39 cellular contexts compared by ENCODE assay signal in the genomic region with DNA sequence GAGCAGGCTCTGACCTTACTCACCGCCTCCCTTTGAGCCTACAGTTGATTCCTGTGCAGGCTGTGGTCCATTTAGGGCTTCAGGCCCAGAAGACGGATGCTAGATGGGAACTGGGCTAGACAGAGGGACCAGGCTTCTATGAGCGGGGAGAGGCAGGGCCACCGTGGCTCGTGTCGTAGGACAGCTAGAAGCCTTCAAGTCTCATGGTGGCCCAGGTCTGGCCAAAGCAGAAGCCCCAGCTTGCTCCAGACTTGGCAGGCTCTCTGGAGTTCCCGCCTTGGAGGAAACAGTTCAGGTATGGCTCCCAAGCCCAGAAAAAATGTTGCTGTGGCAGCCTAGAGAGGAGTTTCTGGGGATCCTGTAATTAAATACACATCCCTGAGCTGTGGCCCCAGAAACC. TPM values are rescaled to one million over a fixed set of nuclear protein-coding genes. Genes with fewer than 3 reads are reported as not detected.
"Had no signal": no experiment of that assay in that cellular context is flagged by ENCODE, and none has a peak within 500 bp of the region (broad histone marks: within the 10 kb centered on the region; RNA-seq: fewer than 3 reads in every experiment).

No MANE protein-coding gene starts in this region.

- H3K36me3 Mint-ChIP-seq: activated CD4-positive, alpha-beta memory T cell treated with anti-CD3 and anti-CD28 coated beads for 36 hours; activated naive CD4-positive, alpha-beta T cell treated with anti-CD3 and anti-CD28 coated beads, Interleukin-2, amount 50 U/mL, for 72 hours; activated naive CD8-positive, alpha-beta T cell treated with anti-CD3 and anti-CD28 coated beads for 36 hours had no signal

- H3K27ac ChIP-seq: adrenal gland, body of pancreas, brain microvascular endothelial cell, breast epithelium, VCaP had no signal

- FAIRE-seq: astrocyte, TTC549 had no signal

- H3K4me3 ChIP-seq: adrenal gland, body of pancreas, breast epithelium had no signal

- H3K36me3 ChIP-seq: adrenal gland, brain microvascular endothelial cell, breast epithelium had no signal

- H3K27me3 ChIP-seq: adrenal gland, body of pancreas, breast epithelium had no signal

- H3K9me3 Mint-ChIP-seq: activated B cell treated with CpG ODN at 0.5 μM for 24 hours; activated CD4-positive, alpha-beta memory T cell treated with anti-CD3 and anti-CD28 coated beads for 36 hours; activated CD4-positive, alpha-beta T cell treated with anti-CD3 and anti-CD28 coated beads, Interleukin-2, amount 10 ng/mL, durations not matched to agents 24 days and 14 days; activated CD8-positive, alpha-beta T cell treated with anti-CD3 and anti-CD28 coated beads for 36 hours; activated naive CD4-positive, alpha-beta T cell treated with anti-CD3 and anti-CD28 coated beads for 36 hours; activated naive CD4-positive, alpha-beta T cell treated with anti-CD3 and anti-CD28 coated beads, Interleukin-2, amount 50 U/mL, for 72 hours; activated naive CD8-positive, alpha-beta T cell treated with anti-CD3 and anti-CD28 coated beads for 36 hours; activated T-cell treated with anti-CD3 and anti-CD28 coated beads, Interleukin-2, amount 50 U/mL, for 4 hours; activated T-cell treated with anti-CD3 and anti-CD28 coated beads, Interleukin-2, amount 50 U/mL, for 72 hours; activated T-helper 1 cell treated with anti-CD3 and anti-CD28 coated beads, Interleukin-12 subunit alpha, Interleukin-12 subunit beta, Interleukin-2, Interleukin-4 antibody, amounts not matched to agents 30 ng/mL and 10 ng/mL and 1 ng/mL, durations not matched to agents 14 hours and 24 hours and 36 hours; activated T-helper 17 cell treated with anti-CD3 and anti-CD28 coated beads, Interleukin-2, amount 50 U/mL, for 72 hours; T-helper 1 cell treated with Interleukin-12 subunit alpha and Interleukin-12 subunit beta and Interleukin-4 antibody, amounts not matched to agents 30 μg/mL and 1 μg/mL, for 36 hours; T-helper 2 cell treated with Interferon-gamma antibody and Interleukin-4, amounts not matched to agents 5 μg/mL and 100 μg/mL, for 36 hours had no signal

- ATAC-seq: activated CD8-positive, alpha-beta T cell treated with anti-CD3 and anti-CD28 coated beads for 36 hours; activated naive CD4-positive, alpha-beta T cell treated with anti-CD3 and anti-CD28 coated beads, Interleukin-2, amount 50 U/mL, for 72 hours; activated T-cell treated with anti-CD3 and anti-CD28 coated beads, Interleukin-2, amount 50 U/mL, for 4 hours; activated T-cell treated with anti-CD3 and anti-CD28 coated beads, Interleukin-2, amount 50 U/mL, for 72 hours; activated T-helper 17 cell treated with anti-CD3 and anti-CD28 coated beads, Interleukin-2, amount 50 U/mL, for 72 hours; body of pancreas had no signal

- H3K27ac Mint-ChIP-seq: activated B cell treated with CpG ODN at 0.5 μM for 24 hours; activated CD4-positive, alpha-beta memory T cell treated with anti-CD3 and anti-CD28 coated beads for 36 hours; activated CD4-positive, alpha-beta T cell treated with anti-CD3 and anti-CD28 coated beads, Interleukin-2, amount 10 ng/mL, durations not matched to agents 24 days and 14 days; activated CD8-positive, alpha-beta T cell treated with anti-CD3 and anti-CD28 coated beads for 36 hours; activated naive CD4-positive, alpha-beta T cell treated with anti-CD3 and anti-CD28 coated beads for 36 hours; activated naive CD4-positive, alpha-beta T cell treated with anti-CD3 and anti-CD28 coated beads, Interleukin-2, amount 50 U/mL, for 72 hours; activated naive CD8-positive, alpha-beta T cell treated with anti-CD3 and anti-CD28 coated beads for 36 hours; activated T-cell treated with anti-CD3 and anti-CD28 coated beads, Interleukin-2, amount 50 U/mL, for 72 hours; activated T-helper 1 cell treated with anti-CD3 and anti-CD28 coated beads, Interleukin-12 subunit alpha, Interleukin-12 subunit beta, Interleukin-2, Interleukin-4 antibody, amounts not matched to agents 30 ng/mL and 10 ng/mL and 1 ng/mL, durations not matched to agents 14 hours and 24 hours and 36 hours; activated T-helper 17 cell treated with anti-CD3 and anti-CD28 coated beads, Interleukin-2, amount 50 U/mL, for 72 hours; T-helper 1 cell treated with Interleukin-12 subunit alpha and Interleukin-12 subunit beta and Interleukin-4 antibody, amounts not matched to agents 30 μg/mL and 1 μg/mL, for 36 hours; T-helper 2 cell treated with Interferon-gamma antibody and Interleukin-4, amounts not matched to agents 5 μg/mL and 100 μg/mL, for 36 hours had no signal

- H3K4me1 Mint-ChIP-seq: activated B cell treated with CpG ODN at 0.5 μM for 24 hours; activated naive CD8-positive, alpha-beta T cell treated with anti-CD3 and anti-CD28 coated beads for 36 hours; activated T-helper 17 cell treated with anti-CD3 and anti-CD28 coated beads, Interleukin-2, amount 50 U/mL, for 72 hours had no signal

- H3K27me3 Mint-ChIP-seq: activated B cell treated with CpG ODN at 0.5 μM for 24 hours; activated naive CD8-positive, alpha-beta T cell treated with anti-CD3 and anti-CD28 coated beads for 36 hours had no signal

- H3K4me3 Mint-ChIP-seq: activated B cell treated with CpG ODN at 0.5 μM for 24 hours; activated CD4-positive, alpha-beta memory T cell treated with anti-CD3 and anti-CD28 coated beads for 36 hours; activated CD4-positive, alpha-beta T cell treated with anti-CD3 and anti-CD28 coated beads, Interleukin-2, amount 10 ng/mL, durations not matched to agents 24 days and 14 days; activated CD8-positive, alpha-beta T cell treated with anti-CD3 and anti-CD28 coated beads for 36 hours; activated naive CD4-positive, alpha-beta T cell treated with anti-CD3 and anti-CD28 coated beads for 36 hours; activated naive CD8-positive, alpha-beta T cell treated with anti-CD3 and anti-CD28 coated beads for 36 hours; activated T-cell treated with anti-CD3 and anti-CD28 coated beads, Interleukin-2, amount 50 U/mL, for 4 hours; activated T-cell treated with anti-CD3 and anti-CD28 coated beads, Interleukin-2, amount 50 U/mL, for 72 hours; activated T-helper 1 cell treated with anti-CD3 and anti-CD28 coated beads, Interleukin-12 subunit alpha, Interleukin-12 subunit beta, Interleukin-2, Interleukin-4 antibody, amounts not matched to agents 30 ng/mL and 10 ng/mL and 1 ng/mL, durations not matched to agents 14 hours and 24 hours and 36 hours; activated T-helper 17 cell treated with anti-CD3 and anti-CD28 coated beads, Interleukin-2, amount 50 U/mL, for 72 hours; T-helper 1 cell treated with Interleukin-12 subunit alpha and Interleukin-12 subunit beta and Interleukin-4 antibody, amounts not matched to agents 30 μg/mL and 1 μg/mL, for 36 hours; T-helper 2 cell treated with Interferon-gamma antibody and Interleukin-4, amounts not matched to agents 5 μg/mL and 100 μg/mL, for 36 hours had no signal

- H3K9me3 ChIP-seq: adrenal gland, body of pancreas, breast epithelium had no signal

- H3K4me1 ChIP-seq: body of pancreas, breast epithelium had no signal

- DNase-seq: activated B cell treated with CpG ODN at 0.5 μM for 24 hours; activated CD4-positive, alpha-beta memory T cell treated with anti-CD3 and anti-CD28 coated beads for 36 hours; activated CD4-positive, alpha-beta T cell treated with anti-CD3 and anti-CD28 coated beads for 4 hours; activated CD4-positive, alpha-beta T cell treated with anti-CD3 and anti-CD28 coated beads, Interleukin-2, amount 10 ng/mL, durations not matched to agents 24 days and 14 days; activated CD4-positive, alpha-beta T cell treated with anti-CD3 and anti-CD28 coated beads, Interleukin-2, amount 50 U/mL, for 1 hour; activated CD4-positive, alpha-beta T cell treated with anti-CD3 and anti-CD28 coated beads, Interleukin-2, amount 50 U/mL, for 4 hours; activated CD4-positive, CD25-positive, alpha-beta regulatory T cell treated with anti-CD3 and anti-CD28 coated beads, Interleukin-2, amount 50 U/mL, for 72 hours; activated CD8-positive, alpha-beta memory T cell treated with anti-CD3 and anti-CD28 coated beads, Interleukin-2, amount 50 U/mL, for 4 hours; activated CD8-positive, alpha-beta T cell treated with anti-CD3 and anti-CD28 coated beads for 36 hours; activated effector memory CD4-positive, alpha-beta T cell treated with anti-CD3 and anti-CD28 coated beads, Interleukin-2, amount 50 U/mL, for 16 hours; activated gamma-delta T cell treated with Interleukin-2 at 50 U/mL for 16 hours; activated naive CD4-positive, alpha-beta T cell; activated naive CD4-positive, alpha-beta T cell treated with anti-CD3 and anti-CD28 coated beads for 36 hours; activated naive CD4-positive, alpha-beta T cell treated with anti-CD3 and anti-CD28 coated beads, Interleukin-2, amount 50 U/mL, for 16 hours; activated naive CD8-positive, alpha-beta T cell treated with anti-CD3 and anti-CD28 coated beads for 36 hours; activated T-cell treated with anti-CD3 and anti-CD28 coated beads for 4 hours; activated T-cell treated with anti-CD3 and anti-CD28 coated beads, Interleukin-2, amount 50 U/mL, for 1 hour; activated T-cell treated with anti-CD3 and anti-CD28 coated beads, Interleukin-2, amount 50 U/mL, for 4 hours; activated T-cell treated with anti-CD3 and anti-CD28 coated beads, Interleukin-2, amount 50 U/mL, for 72 hours; adrenal gland; amniotic stem cell; aorta; body of pancreas; brain microvascular endothelial cell; SW 1271; T-helper 1 cell; T-helper 2 cell; T-helper 9 cell had no signal

RNA-seq across cellular contexts. Expression of gene NR5A1, which starts 10.9 kb away (rescaled TPM):
- total RNA-seq: activated B cell treated with CpG ODN at 0.5 μM for 24 hours; activated CD4-positive, alpha-beta memory T cell treated with anti-CD3 and anti-CD28 coated beads for 36 hours; activated CD4-positive, alpha-beta T cell treated with anti-CD3 and anti-CD28 coated beads, Interleukin-2, amount 10 ng/mL, durations not matched to agents 24 days and 14 days; activated CD8-positive, alpha-beta memory T cell treated with anti-CD3 and anti-CD28 coated beads for 36 hours; activated CD8-positive, alpha-beta T cell treated with anti-CD3 and anti-CD28 coated beads for 36 hours; activated naive CD4-positive, alpha-beta T cell treated with anti-CD3 and anti-CD28 coated beads for 36 hours; activated naive CD4-positive, alpha-beta T cell treated with anti-CD3 and anti-CD28 coated beads, Interleukin-2, amount 50 U/mL, for 72 hours; activated naive CD8-positive, alpha-beta T cell treated with anti-CD3 and anti-CD28 coated beads for 36 hours; activated T-helper 1 cell treated with anti-CD3 and anti-CD28 coated beads, Interleukin-12 subunit alpha, Interleukin-12 subunit beta, Interleukin-2, Interleukin-4 antibody, amounts not matched to agents 30 ng/mL and 10 ng/mL and 1 ng/mL, durations not matched to agents 14 hours and 24 hours and 36 hours; activated T-helper 17 cell treated with anti-CD3 and anti-CD28 coated beads, Interleukin-2, amount 50 U/mL, for 72 hours; aorta; astrocyte; body of pancreas; breast epithelium; cardiac septum had no signal
- polyA plus RNA-seq: aorta had no signal
